In genomic region chrY:19303136-19303535, GRCh38 we compare ENCODE assay signal across 26 cellular contexts.
DNase-seq lines count a peak whose midpoint lies in the region; ATAC-seq, FAIRE-seq and TF ChIP-seq lines count a peak whose summit lies in the region.
"Had no signal": no experiment of that assay in that cellular context is flagged by ENCODE, and none has a peak within 500 bp of the region (broad histone marks: within the 10 kb centered on the region; RNA-seq: fewer than 3 reads in every experiment).

No MANE protein-coding gene starts in this region.

- no peaks in the 10 kb centered on the region for H3K36me3 ChIP-seq in bronchial epithelial cell (ENCODE audit: control insufficient read depth, insufficient read depth, low read length)
- no peaks in the 10 kb centered on the region for H3K36me3 ChIP-seq in psoas muscle (ENCODE audit: insufficient read depth in 1 of 2, low read depth in 1 of 2)
- H3K36me3 ChIP-seq: BE2C, BLaER1 had no signal

- no peaks in the 10 kb centered on the region for H3K9me3 ChIP-seq in psoas muscle
- H3K9me3 ChIP-seq: BE2C, BLaER1 had no signal

- no peaks in the 10 kb centered on the region for H3K4me1 ChIP-seq in psoas muscle
- H3K4me1 ChIP-seq: BE2C, BLaER1 had no signal

- no peak for FAIRE-seq in bronchial epithelial cell (lab: Jason Lieb, UNC)
- FAIRE-seq: A204.1, GM12891, GM19239 had no signal

- H3K27me3 ChIP-seq in bronchial epithelial cell (ENCODE audit: control insufficient read depth, insufficient read depth, low read length) (no peaks in the 10 kb centered on the region), psoas muscle (ENCODE audit: insufficient read depth in 3 of 3, low read length in 2 of 3) (no peaks in the 10 kb centered on the region)
- H3K27me3 ChIP-seq: BE2C, BLaER1 had no signal

- TF ChIP-seq CTCF in bronchial epithelial cell (IDR thresholded peaks at IDR 0.05; ENCODE audit: insufficient read depth, low read length, severe bottlenecking) = no peak
- TF ChIP-seq CTCF in epithelial cell of proximal tubule (conservative IDR thresholded peaks at IDR 0.05; ENCODE audit: low read depth, low read length) = no peak
- no peak for TF ChIP-seq CTCF in psoas muscle (IDR thresholded peaks at IDR 0.05)

- DNase-seq in bronchial epithelial cell (ENCODE audit: low read depth) (peak; percentile 7), epithelial cell of proximal tubule (ENCODE audit: low read depth) (peak; percentile 52), glomerular visceral epithelial cell (ENCODE audit: extremely low spot score) (peak; percentile 26), psoas muscle (no peak), GDM1 (lab: John Stamatoyannopoulos, UW) (no peak), HT-29 (ENCODE audit: low spot score) (no peak)
- DNase-seq: 8988T; ACHN; BE2C; C1 segment of cervical spinal cord; CD4-positive, alpha-beta memory T cell; CD4-positive, CD25-positive, alpha-beta regulatory T cell; CD8-positive, alpha-beta memory T cell; COR-L47; DMS 273 treated with DMSO at 0.1 percent for 48 hours; DMS153; DMS53; DMS79; DND-41; EL; GF-D8 had no signal

- no peak overlapping the region for H3K27ac ChIP-seq in psoas muscle
- H3K27ac ChIP-seq: BLaER1 had no signal

- intact Hi-C loops in psoas muscle (cut with DNase I) = no loop called here

- H3K4me3 ChIP-seq in bronchial epithelial cell (ENCODE audit: low read depth, low read length) = no peak overlapping the region
- no peak overlapping the region for H3K4me3 ChIP-seq in epithelial cell of proximal tubule (ENCODE audit: low read depth, low read length)
- no peak overlapping the region for H3K4me3 ChIP-seq in psoas muscle
- H3K4me3 ChIP-seq: BLaER1 had no signal

- ATAC-seq in psoas muscle (no peak), GM21723 (IDR thresholded peaks at IDR 0.05; ENCODE audit: unreplicated experiment) (no peak)

Comparison
In these comparisons a context has a peak if more than half of its experiments do, and no peak if none do; other contexts are left out.
1. DNase-seq: peak in bronchial epithelial cell (single experiment), epithelial cell of proximal tubule (single experiment) and glomerular visceral epithelial cell (single experiment); none in psoas muscle (0 of 2), GDM1 (single experiment) and HT-29 (single experiment).